In genomic region chr12:52049688-52050087, GRCh38 we compare ENCODE assay signal across 12 cellular contexts. TPM values are rescaled to one million over a fixed set of nuclear protein-coding genes. Genes with fewer than 3 reads are reported as not detected.
DNase-seq lines count a peak whose midpoint lies in the region; FAIRE-seq and TF ChIP-seq lines count a peak whose summit lies in the region.
"Had no signal": no experiment of that assay in that cellular context is flagged by ENCODE, and none has a peak within 500 bp of the region (broad histone marks: within the 10 kb centered on the region; RNA-seq: fewer than 3 reads in every experiment).

No MANE protein-coding gene starts in this region.

- H3K79me2 ChIP-seq in Karpas-422 (ENCODE audit: low read length) = no peaks in the 10 kb centered on the region
- peaks cover 25% of the 10 kb centered on the region for H3K79me2 ChIP-seq in osteoblast (ENCODE audit: insufficient read depth, low read length)

- no peak for TF ChIP-seq POLR2A in GM12892 (IDR thresholded peaks at IDR 0.05; ENCODE audit: low read depth, low read length)

- peak overlapping the region; percentile 86 to 99 for H3K4me3 Mint-ChIP-seq in CD14-positive monocyte

- no peaks in the 10 kb centered on the region for H3K27me3 ChIP-seq in Karpas-422 (ENCODE audit: low read length)
- no peaks in the 10 kb centered on the region for H3K27me3 ChIP-seq in duodenal mucosa (ENCODE audit: control insufficient read depth in 1 of 2, insufficient read depth in 2 of 2, low read length in 2 of 2)
- H3K27me3 ChIP-seq in osteoblast (ENCODE audit: insufficient read depth, low read length) = no peaks in the 10 kb centered on the region

- H3K27ac Mint-ChIP-seq in CD14-positive monocyte = peak overlapping the region; percentile 94 to 97 (median 96)

- H3K4me3 ChIP-seq in Karpas-422 (ENCODE audit: low read length) = no peak overlapping the region
- no peak overlapping the region for H3K4me3 ChIP-seq in duodenal mucosa (ENCODE audit: low read depth in 1 of 2, low read length in 2 of 2)
- no peak overlapping the region for H3K4me3 ChIP-seq in osteoblast (ENCODE audit: insufficient read depth, low read length)

- H3K27ac ChIP-seq in Karpas-422 (ENCODE audit: low read length) (no peak overlapping the region), duodenal mucosa (ENCODE audit: low read depth, low read length) (no peak overlapping the region), osteoblast (ENCODE audit: low read depth, low read length) (peak overlapping the region; percentile 95)

- TF ChIP-seq CTCF in CD14-positive monocyte (IDR thresholded peaks at IDR 0.05) (no peak), osteoblast (IDR thresholded peaks at IDR 0.05; ENCODE audit: extremely low read depth, low read depth, low read length) (no peak)

- no peak for FAIRE-seq in GM12892 (lab: Jason Lieb, UNC)

- peak overlapping the region; percentile 85 for H3K4me2 ChIP-seq in Karpas-422 (ENCODE audit: low read depth, low read length, poor library complexity, severe bottlenecking)
- H3K4me2 ChIP-seq in osteoblast (ENCODE audit: insufficient read depth, low read length) = peak overlapping the region; percentile 94

- peaks cover 18 to 34% of the 10 kb centered on the region in 2 donors for H3K36me3 Mint-ChIP-seq in CD14-positive monocyte

- H3K9me2 ChIP-seq in Karpas-422 (replicated peaks; ENCODE audit: insufficient read depth, low read length) = no peaks in the 10 kb centered on the region

- H3K9me3 ChIP-seq in Karpas-422 (ENCODE audit: low read length) (no peaks in the 10 kb centered on the region), duodenal mucosa (ENCODE audit: control insufficient read depth in 1 of 2, low read length in 2 of 2) (no peaks in the 10 kb centered on the region), osteoblast (ENCODE audit: low read depth, low read length) (no peaks in the 10 kb centered on the region)

- H3K9me3 Mint-ChIP-seq in CD14-positive monocyte = peaks cover 0 to 16% (median 5%) of the 10 kb centered on the region in 7 donors

- H4K20me1 ChIP-seq in Karpas-422 (ENCODE audit: insufficient read depth, low read depth, low read length) = peaks cover 7% of the 10 kb centered on the region; the same call in 1 of the 2 replicates
- H4K20me1 ChIP-seq in osteoblast (ENCODE audit: insufficient read depth, low read length) = peaks cover 8% of the 10 kb centered on the region

- peaks cover 28 to 43% (median 40%) of the 10 kb centered on the region in 3 donors for H3K27me3 Mint-ChIP-seq in CD14-positive monocyte (ENCODE audit: low read depth in 3 of 3)

- H3K9ac ChIP-seq in Karpas-422 (ENCODE audit: low read length) (0 out of 2 replicates have a peak overlapping the region, but pooled peaks have one; percentile 76), duodenal mucosa (ENCODE audit: low read depth in 1 of 2, low read length in 2 of 2) (peak overlapping the region; percentile 93 to 98)

- no peak overlapping the region for H2AFZ ChIP-seq in Karpas-422 (ENCODE audit: low read length)
- no peak overlapping the region for H2AFZ ChIP-seq in osteoblast (ENCODE audit: low read length)

- intact Hi-C loops in CD14-positive monocyte (cut with micrococcal nuclease) = loop anchor here (2.0 kb wide), 3 partner anchors 13 to 25 kb away; no protein-coding TSS in a partner anchor

- H3K4me1 Mint-ChIP-seq in CD14-positive monocyte = peaks cover 55% of the 10 kb centered on the region

- no peaks in the 10 kb centered on the region for H3K36me3 ChIP-seq in Karpas-422 (ENCODE audit: insufficient read depth, low read length)
- H3K36me3 ChIP-seq in duodenal mucosa (ENCODE audit: control insufficient read depth in 1 of 2, insufficient read depth in 2 of 2, low read length in 2 of 2) = peaks cover 3 to 6% of the 10 kb centered on the region in 2 donors
- H3K36me3 ChIP-seq in osteoblast (ENCODE audit: insufficient read depth, low read length) = peaks cover 5% of the 10 kb centered on the region

- H3K4me1 ChIP-seq in Karpas-422 (ENCODE audit: low read length) (peaks cover 41% of the 10 kb centered on the region), duodenal mucosa (ENCODE audit: control insufficient read depth in 1 of 2, insufficient read depth in 2 of 2, low read length in 2 of 2) (peaks cover 35 to 50% of the 10 kb centered on the region in 2 donors), osteoblast (ENCODE audit: insufficient read depth, low read length) (peaks cover 28% of the 10 kb centered on the region)

- DNase-seq in CD14-positive monocyte (ENCODE audit: low spot score) (no peak), Karpas-422 (no peak), osteoblast (ENCODE audit: insufficient read length, low spot score, missing footprints) (no peak), GM12892 (ENCODE audit: insufficient read length) (no peak), NCI-H510A treated with DMSO at 0.1 percent for 48 hours (lab: John Stamatoyannopoulos, UW) (no peak), NCI-H187 (lab: John Stamatoyannopoulos, UW) (no peak)
- DNase-seq in stimulated activated CD4-positive, alpha-beta T cell treated with anti-CD3 and anti-CD28 coated beads, Interleukin-15, amount 100 ng/mL, for 24 hours = no peak
- DNase-seq: NCI-H446 treated with DMSO at 0.1 percent for 48 hours, T1000 had no signal

RNA-seq across cellular contexts. Expression of gene NR4A1, which starts 1.6 kb away (rescaled TPM):
- 10 to 100 TPM; 10.1 to 41.4 TPM for polyA plus RNA-seq in CD14-positive monocyte
- 11.7 and 26.9 TPM in 2 replicates for total RNA-seq in Karpas-422 (2014; rRNA removed; shearing (Covaris generic); ENCODE audit: low replicate concordance)
- total RNA-seq in osteoblast = 3.3 and 3.5 TPM in 2 replicates
- 3.3 TPM for polyA plus RNA-seq in GM12892 (2012; ENCODE audit: missing spikeins)

RNA-seq across cellular contexts. Expression of gene ATG101, which starts 20.1 kb away (rescaled TPM):
- polyA plus RNA-seq in CD14-positive monocyte = 10 to 100 TPM; 20.5 to 26.4 TPM
- total RNA-seq in Karpas-422 (2014; rRNA removed; shearing (Covaris generic); ENCODE audit: low replicate concordance) = 31.9 and 63.0 TPM in 2 replicates
- 49.5 and 64.4 TPM in 2 replicates for total RNA-seq in osteoblast
- polyA plus RNA-seq in GM12892 (2012; ENCODE audit: missing spikeins) = 13.5 TPM

RNA-seq across cellular contexts. Expression of gene SMIM41, which starts 29.8 kb away (rescaled TPM):
- not detected for polyA plus RNA-seq in CD14-positive monocyte
- 0.75 TPM in 1 of 2 replicates, not detected in the other for total RNA-seq in Karpas-422 (2014; rRNA removed; shearing (Covaris generic); ENCODE audit: low replicate concordance)
- under 0.01 TPM in 1 of 2 replicates, not detected in the other for total RNA-seq in osteoblast
- polyA plus RNA-seq in GM12892 (2012; ENCODE audit: missing spikeins) = not detected
- total RNA-seq: Daoy, myocyte had no signal

RNA-seq across cellular contexts. Expression of gene TAMALIN, which starts 42.9 kb away (rescaled TPM):
- polyA plus RNA-seq in CD14-positive monocyte = 1 to 10 TPM in 1 of 2 donors, under 1 TPM in 1; 0.63 to 1.6 TPM
- 0.47 TPM in 1 of 2 replicates, not detected in the other for total RNA-seq in Karpas-422 (2014; rRNA removed; shearing (Covaris generic); ENCODE audit: low replicate concordance)
- total RNA-seq in osteoblast = 4.7 and 6.5 TPM in 2 replicates
- polyA plus RNA-seq in GM12892 (2012; ENCODE audit: missing spikeins) = 0.57 TPM
